8 cellular contexts compared by ENCODE assay signal in the genomic region with DNA sequence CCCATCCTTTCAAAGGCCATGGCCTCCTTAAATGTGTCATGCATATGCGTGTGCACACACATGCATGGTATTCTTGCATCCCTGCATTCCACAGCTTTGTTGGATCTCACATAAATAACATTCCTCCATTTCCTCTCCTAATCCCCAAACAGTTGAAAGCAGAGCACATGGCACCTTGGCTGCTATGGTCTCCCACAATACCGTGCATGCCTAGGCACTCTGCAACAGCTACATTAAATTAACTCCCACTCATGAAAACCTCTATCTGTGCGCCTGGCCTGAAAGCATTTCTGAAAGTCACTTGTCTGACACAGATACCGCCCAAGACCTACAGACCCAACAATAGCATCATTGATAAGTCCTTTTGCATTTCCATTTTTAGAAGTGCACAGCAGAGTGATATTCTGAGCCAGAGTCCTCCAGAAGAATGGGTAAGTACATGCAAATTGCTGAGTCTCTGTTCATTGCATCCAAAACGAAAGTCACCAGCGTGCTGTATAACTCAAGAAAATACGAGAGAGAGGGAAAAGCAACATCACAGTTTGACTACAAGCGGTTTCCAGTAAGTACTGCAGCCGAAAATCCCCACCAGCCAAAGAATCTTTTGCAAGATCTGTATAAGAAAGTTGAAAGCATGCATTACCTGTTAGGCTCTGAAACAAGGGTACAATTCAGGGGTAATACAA. TPM values are rescaled to one million over a fixed set of nuclear protein-coding genes. Genes with fewer than 3 reads are reported as not detected.
A peak's percentile ranks its signal among the peaks of the same experiment; 100 is the strongest.
DNase-seq lines count a peak whose midpoint lies in the region; ATAC-seq and TF ChIP-seq lines count a peak whose summit lies in the region.

No MANE protein-coding gene starts in this region.

- 0 out of 2 replicates have a peak, but pooled peaks have one; percentile 4 for TF ChIP-seq CTCF in GM12875 (IDR thresholded peaks at IDR 0.05; ENCODE audit: borderline replicate concordance, insufficient read depth, low read depth, low read length)
- TF ChIP-seq CTCF in esophagus squamous epithelium (IDR thresholded peaks at IDR 0.05): peak in 1 of 6 experiments; percentile 4
- no peak for TF ChIP-seq CTCF in testis (IDR thresholded peaks at IDR 0.05)

- H3K27me3 ChIP-seq in esophagus squamous epithelium (peaks cover 0 to 12% (median 0%) of the 10 kb centered on the region in 4 donors), testis (no peaks in the 10 kb centered on the region)

- intact Hi-C loops in esophagus squamous epithelium (cut with DNase I): no loop called here
- intact Hi-C loops in testis (cut with DNase I; ENCODE audit: low total_unique reads): no loop called here

- H3K27ac ChIP-seq in esophagus squamous epithelium (peak overlapping the region; percentile 57 to 85 (median 73)), testis (no peak overlapping the region)

- TF ChIP-seq POLR2A in esophagus squamous epithelium (IDR thresholded peaks at IDR 0.05) (no peak), testis (IDR thresholded peaks at IDR 0.05) (no peak)

- H3K4me1 ChIP-seq in esophagus squamous epithelium (peaks cover 0 to 52% (median 10%) of the 10 kb centered on the region in 3 donors), testis (no peaks in the 10 kb centered on the region)

- 45 to 63% methylated on average over 9 of the region's 9 CpGs for WGBS in esophagus squamous epithelium, 2 donors
- WGBS in testis, 2 donors: 59 to 78% methylated on average over 9 of the region's 9 CpGs

- peak; percentile 48 for ATAC-seq in GM21423 (IDR thresholded peaks at IDR 0.05; ENCODE audit: unreplicated experiment)
- peak; percentile 65 for ATAC-seq in HG03565 (IDR thresholded peaks at IDR 0.05; ENCODE audit: unreplicated experiment)

- no peaks in the 10 kb centered on the region for H3K9me3 ChIP-seq in esophagus squamous epithelium
- no peaks in the 10 kb centered on the region for H3K9me3 ChIP-seq in testis

- no peaks in the 10 kb centered on the region for H3K36me3 ChIP-seq in esophagus squamous epithelium
- H3K36me3 ChIP-seq in testis (ENCODE audit: low read depth, missing control alignments): no peaks in the 10 kb centered on the region

- H3K4me3 ChIP-seq in GM12875 (ENCODE audit: low read depth, low read length) (peak overlapping the region; percentile 1), esophagus squamous epithelium (peak overlapping the region in 3 of 4 donors; percentile 26 to 57 (median 37)), testis (no peak overlapping the region)

- DNase-seq in esophagus squamous epithelium (lab: John Stamatoyannopoulos, UW) (no peak), testis (peak; percentile 67), NCI-H345 treated with DMSO at 0.1 percent for 48 hours (lab: John Stamatoyannopoulos, UW; ENCODE audit: unreplicated experiment) (no peak), NCI-H2196 (lab: John Stamatoyannopoulos, UW; ENCODE audit: unreplicated experiment) (no peak), NCI-H2227 (lab: John Stamatoyannopoulos, UW; ENCODE audit: unreplicated experiment) (no peak)

RNA-seq across cellular contexts. Expression of a gene that starts 0.4 kb away (rescaled TPM):
- 1 to 10 TPM in 3 of 4 donors, under 1 TPM in 1; 0.83 to 8.8 (median 3.7) TPM for total RNA-seq in esophagus squamous epithelium
- total RNA-seq in testis: 1 to 10 TPM; 3.7 to 4.3 TPM
- polyA plus RNA-seq in testis (ENCODE audit: insufficient read depth, low read depth, low replicate concordance): 3.5 TPM

RNA-seq across cellular contexts. Expression of a gene that starts 21.2 kb away (rescaled TPM):
- not detected for total RNA-seq in esophagus squamous epithelium
- 10 to 100 TPM in 1 of 2 donors, 1 to 10 TPM in 1; 5.6 to 20.7 TPM for total RNA-seq in testis
- polyA plus RNA-seq in testis (ENCODE audit: insufficient read depth, low read depth, low replicate concordance): 31.0 TPM

RNA-seq across cellular contexts. Expression of a gene that starts 48.8 kb away (rescaled TPM):
- total RNA-seq in esophagus squamous epithelium (not detected), testis (10 to 100 TPM; 12.7 to 18.0 TPM)
- polyA plus RNA-seq in testis (ENCODE audit: insufficient read depth, low read depth, low replicate concordance): 48.5 TPM

RNA-seq across cellular contexts. Expression of a gene that starts 50.2 kb away (rescaled TPM):
- total RNA-seq in esophagus squamous epithelium: 10 to 100 TPM in 1 of 4 donors, 1 to 10 TPM in 3; 2.1 to 10.3 (median 7.4) TPM
- 10 to 100 TPM in 1 of 2 donors, 1 to 10 TPM in 1; 8.4 to 19.3 TPM for total RNA-seq in testis
- 16.8 TPM for polyA plus RNA-seq in testis (ENCODE audit: insufficient read depth, low read depth, low replicate concordance)

Comparison
In these comparisons a context has a peak if more than half of its experiments do, and no peak if none do; other contexts are left out.
1. H3K4me3 ChIP-seq: peak in GM12875 (single experiment) and esophagus squamous epithelium (3 of 4); none in testis (0 of 2).
2. H3K27ac ChIP-seq: peak in esophagus squamous epithelium (4 of 4); none in testis (0 of 2).
3. RNA of a gene that starts 21.2 kb away (total RNA-seq): 5.6 to 20.7 TPM in testis; not detected in esophagus squamous epithelium; every median in the first group is over 4 times any median in the second.
4. RNA of a gene that starts 48.8 kb away (total RNA-seq): 12.7 to 18.0 TPM in testis; not detected in esophagus squamous epithelium; every median in the first group is over 10 times any median in the second.